20 cellular contexts compared by ENCODE assay signal in the genomic region with DNA sequence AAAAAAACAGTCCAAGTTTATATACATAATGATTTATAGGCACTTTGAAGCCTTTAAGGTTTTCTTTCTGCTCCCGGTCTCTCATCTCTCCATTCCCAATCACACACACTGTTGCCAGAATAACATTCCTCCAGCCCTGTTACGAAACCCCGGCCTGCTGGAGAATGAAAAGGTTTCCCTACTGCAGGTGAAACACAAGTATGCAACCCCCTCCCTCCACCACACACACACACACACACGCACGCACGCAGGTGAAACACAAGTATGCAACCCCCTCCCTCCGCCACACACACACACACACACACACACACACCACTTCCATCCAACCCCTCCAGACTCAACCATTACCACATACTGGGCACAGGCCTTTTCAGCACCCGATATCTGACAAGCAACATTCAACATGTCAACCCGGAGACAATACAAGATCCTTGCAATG.
DNase-seq lines count a peak whose midpoint lies in the region; ATAC-seq, FAIRE-seq and TF ChIP-seq lines count a peak whose summit lies in the region.
"Had no signal": no experiment of that assay in that cellular context is flagged by ENCODE, and none has a peak within 500 bp of the region (broad histone marks: within the 10 kb centered on the region; RNA-seq: fewer than 3 reads in every experiment).

No MANE protein-coding gene starts in this region.

- no peak overlapping the region for H3K23ac ChIP-seq in trophoblast cell (ENCODE audit: low read length)

- no peak overlapping the region for H2AK5ac ChIP-seq in trophoblast cell (ENCODE audit: low read length)

- H3K36me3 ChIP-seq in bronchial epithelial cell (ENCODE audit: control insufficient read depth, insufficient read depth, low read length) (no peaks in the 10 kb centered on the region), keratinocyte (ENCODE audit: control insufficient read depth in 2 of 2, extremely low read depth in 1 of 2, insufficient read depth in 2 of 2, low read length in 2 of 2) (no peaks in the 10 kb centered on the region), trophoblast cell (ENCODE audit: control insufficient read depth in 1 of 2, insufficient read depth in 2 of 2, low read length in 2 of 2) (peaks cover 0 to 1% of the 10 kb centered on the region in 2 experiments)

- no peak overlapping the region for H3K27ac Mint-ChIP-seq in activated T-helper 2 cell treated with anti-CD3 and anti-CD28 coated beads, Interferon-gamma antibody, Interleukin-2, Interleukin-4, amounts not matched to agents 10 μg/mL and 5 μg/mL and 100 μg/mL, durations not matched to agents 14 hours and 24 hours and 36 hours
- H3K27ac Mint-ChIP-seq: activated CD4-positive, alpha-beta memory T cell treated with anti-CD3 and anti-CD28 coated beads, Interleukin-2, amount 10 ng/mL, durations not matched to agents 7 days and 5 days; B cell; HFFc6 had no signal

- dilution Hi-C loops in keratinocyte (cut with MboI; ENCODE audit: extremely low pct_ligation_motif_present, low sequenced_read_pairs), result no loop called here

- H3K27me3 Mint-ChIP-seq in activated T-helper 2 cell treated with anti-CD3 and anti-CD28 coated beads, Interferon-gamma antibody, Interleukin-2, Interleukin-4, amounts not matched to agents 10 μg/mL and 5 μg/mL and 100 μg/mL, durations not matched to agents 14 hours and 24 hours and 36 hours (ENCODE audit: low read depth), result peaks cover 3% of the 10 kb centered on the region
- H3K27me3 Mint-ChIP-seq: activated CD4-positive, alpha-beta memory T cell treated with anti-CD3 and anti-CD28 coated beads, Interleukin-2, amount 10 ng/mL, durations not matched to agents 7 days and 5 days; B cell had no signal

- no peaks in the 10 kb centered on the region for H3K27me3 ChIP-seq in bronchial epithelial cell (ENCODE audit: control insufficient read depth, insufficient read depth, low read length)
- no peaks in the 10 kb centered on the region for H3K27me3 ChIP-seq in keratinocyte (ENCODE audit: control insufficient read depth, extremely low read depth, insufficient read depth, low read length)
- no peaks in the 10 kb centered on the region for H3K27me3 ChIP-seq in trophoblast cell (ENCODE audit: insufficient read depth, low read length)

- peak; percentile 39 for DNase-seq in HuH-7 (ENCODE audit: low spot score)
- peak; percentile 38 for DNase-seq in bronchial epithelial cell (ENCODE audit: low read depth)
- DNase-seq in keratinocyte (ENCODE audit: low read depth, low spot score), result no peak
- peak; percentile 43 to 60 for DNase-seq in trophoblast cell
- no peak for DNase-seq in NCI-H446 treated with DMSO at 0.1 percent for 48 hours (lab: John Stamatoyannopoulos, UW)
- no peak for DNase-seq in activated T-helper 2 cell treated with anti-CD3 and anti-CD28 coated beads, Interferon-gamma antibody, Interleukin-2, Interleukin-4, amounts not matched to agents 10 μg/mL and 5 μg/mL and 100 μg/mL, durations not matched to agents 14 hours and 24 hours and 36 hours (ENCODE audit: low spot score)
- DNase-seq: activated CD4-positive, alpha-beta memory T cell treated with anti-CD3 and anti-CD28 coated beads, Interleukin-2, amount 10 ng/mL, durations not matched to agents 7 days and 5 days; DMS 273 treated with DMSO at 0.1 percent for 48 hours; glutamatergic neuron; HFFc6; NCI-H1092 treated with DMSO at 0.1 percent for 48 hours; NCI-H524 treated with DMSO at 0.1 percent for 48 hours; PC-3 had no signal

- H3K14ac ChIP-seq in trophoblast cell (ENCODE audit: low read length), result no peak overlapping the region

- H3K27ac ChIP-seq in keratinocyte (ENCODE audit: control insufficient read depth, insufficient read depth, low read length) (no peak overlapping the region), trophoblast cell (ENCODE audit: low read depth, low read length) (no peak overlapping the region)
- H3K27ac ChIP-seq: KMS-11 had no signal

- H3K4me2 ChIP-seq in keratinocyte (ENCODE audit: control insufficient read depth, extremely low read depth, insufficient read depth, low read depth, low read length), result peak overlapping the region; percentile 51
- H3K4me2 ChIP-seq in trophoblast cell (ENCODE audit: low read length), result no peak overlapping the region
- H3K4me2 ChIP-seq: KMS-11 had no signal

- no peak overlapping the region for H2BK120ac ChIP-seq in trophoblast cell (ENCODE audit: insufficient read depth, low read length, poor library complexity)

- no peak overlapping the region for H4K12ac ChIP-seq in trophoblast cell (ENCODE audit: low read depth, low read length)

- H3K79me1 ChIP-seq in trophoblast cell (ENCODE audit: low read length), result no peaks in the 10 kb centered on the region

- H3K4me3 ChIP-seq in bronchial epithelial cell (ENCODE audit: low read depth, low read length) (no peak overlapping the region), keratinocyte (ENCODE audit: control insufficient read depth in 2 of 3, extremely low read depth in 1 of 3, insufficient read depth in 2 of 3, low read depth in 1 of 3, low read length in 3 of 3) (no peak overlapping the region), trophoblast cell (ENCODE audit: low read depth, low read length) (no peak overlapping the region)

- H3K9me1 ChIP-seq in keratinocyte (ENCODE audit: control insufficient read depth, extremely low read depth, insufficient read depth, low read length), result peaks cover 4% of the 10 kb centered on the region

- intact Hi-C loops in activated T-helper 2 cell treated with anti-CD3 and anti-CD28 coated beads, Interferon-gamma antibody, Interleukin-2, Interleukin-4, amounts not matched to agents 10 μg/mL and 5 μg/mL and 100 μg/mL, durations not matched to agents 14 hours and 24 hours and 36 hours (cut with micrococcal nuclease), result no loop called here

- no peak overlapping the region for H4K91ac ChIP-seq in trophoblast cell (ENCODE audit: low read depth, low read length)

- H2BK5ac ChIP-seq in trophoblast cell (ENCODE audit: low read depth, low read length, poor library complexity), result no peak overlapping the region

- H3K4me1 ChIP-seq in keratinocyte (ENCODE audit: control insufficient read depth, extremely low read depth, insufficient read depth, low read length), result peaks cover 51% of the 10 kb centered on the region
- H3K4me1 ChIP-seq in trophoblast cell (ENCODE audit: control insufficient read depth in 1 of 2, insufficient read depth in 2 of 2, low read length in 2 of 2), result peaks cover 0 to 3% of the 10 kb centered on the region in 2 experiments

- FAIRE-seq in bronchial epithelial cell (lab: Jason Lieb, UNC) (no peak), keratinocyte (lab: Jason Lieb, UNC) (peak; percentile 66)
- FAIRE-seq: endothelial cell of umbilical vein, islet of Langerhans had no signal

- no peaks in the 10 kb centered on the region for H3K36me3 Mint-ChIP-seq in activated T-helper 2 cell treated with anti-CD3 and anti-CD28 coated beads, Interferon-gamma antibody, Interleukin-2, Interleukin-4, amounts not matched to agents 10 μg/mL and 5 μg/mL and 100 μg/mL, durations not matched to agents 14 hours and 24 hours and 36 hours (ENCODE audit: low read depth)

- no peak for ATAC-seq in HG03139 (IDR thresholded peaks at IDR 0.05; ENCODE audit: unreplicated experiment)
- no peak for ATAC-seq in GM18517 (IDR thresholded peaks at IDR 0.05; ENCODE audit: unreplicated experiment)
- ATAC-seq: PC-3, SK-N-SH treated with all-trans-retinoic acid at 6 μM for 48 hours had no signal

- H3K79me2 ChIP-seq in keratinocyte (ENCODE audit: control insufficient read depth, insufficient read depth, low read length), result peaks cover 71% of the 10 kb centered on the region
- no peaks in the 10 kb centered on the region for H3K79me2 ChIP-seq in trophoblast cell (ENCODE audit: control insufficient read depth, insufficient read depth, low read length, poor library complexity)

- whole genome bisulfite sequencing in trophoblast cell (ENCODE audit: extremely low coverage, insufficient coverage, insufficient read length), result no CpG with 5 or more reads among the region's 9 CpGs

- no peak overlapping the region for H3K9ac ChIP-seq in keratinocyte (ENCODE audit: control insufficient read depth, extremely low read depth, insufficient read depth, low read length)
- no peak overlapping the region for H3K9ac ChIP-seq in trophoblast cell (ENCODE audit: low read length)
- H3K9ac ChIP-seq: KMS-11 had no signal

- H3K9me3 ChIP-seq in keratinocyte (ENCODE audit: control insufficient read depth, low read depth, low read length) (no peaks in the 10 kb centered on the region), trophoblast cell (ENCODE audit: insufficient read depth, low read depth, low read length) (no peaks in the 10 kb centered on the region)

- H4K20me1 ChIP-seq in keratinocyte (ENCODE audit: control insufficient read depth, extremely low read depth, insufficient read depth, low read length), result no peaks in the 10 kb centered on the region

- no peaks in the 10 kb centered on the region for H3K9me3 Mint-ChIP-seq in activated T-helper 2 cell treated with anti-CD3 and anti-CD28 coated beads, Interferon-gamma antibody, Interleukin-2, Interleukin-4, amounts not matched to agents 10 μg/mL and 5 μg/mL and 100 μg/mL, durations not matched to agents 14 hours and 24 hours and 36 hours
- H3K9me3 Mint-ChIP-seq: activated CD4-positive, alpha-beta memory T cell treated with anti-CD3 and anti-CD28 coated beads, Interleukin-2, amount 10 ng/mL, durations not matched to agents 7 days and 5 days; HFFc6 had no signal

- no peak overlapping the region for H2AFZ ChIP-seq in keratinocyte (ENCODE audit: control insufficient read depth, low read length)
- no peak overlapping the region for H2AFZ ChIP-seq in trophoblast cell (ENCODE audit: insufficient read depth, low read length, poor library complexity)

- H3K4me1 Mint-ChIP-seq in activated T-helper 2 cell treated with anti-CD3 and anti-CD28 coated beads, Interferon-gamma antibody, Interleukin-2, Interleukin-4, amounts not matched to agents 10 μg/mL and 5 μg/mL and 100 μg/mL, durations not matched to agents 14 hours and 24 hours and 36 hours (ENCODE audit: low read depth), result no peaks in the 10 kb centered on the region
- H3K4me1 Mint-ChIP-seq: activated CD4-positive, alpha-beta memory T cell treated with anti-CD3 and anti-CD28 coated beads, Interleukin-2, amount 10 ng/mL, durations not matched to agents 7 days and 5 days; B cell had no signal

- H2BK12ac ChIP-seq in trophoblast cell (ENCODE audit: low read length), result no peak overlapping the region

- TF ChIP-seq CTCF in bronchial epithelial cell (IDR thresholded peaks at IDR 0.05; ENCODE audit: insufficient read depth, low read length, severe bottlenecking) (no peak), keratinocyte (optimal IDR thresholded peaks at IDR 0.05 in 1 of 3, IDR thresholded peaks at IDR 0.05 in 1 of 3, conservative IDR thresholded peaks at IDR 0.05 in 1 of 3; ENCODE audit: extremely low read depth in 1 of 3, insufficient read depth in 2 of 3, low read length in 3 of 3) (no peak)

- no peak overlapping the region for H3K4me3 Mint-ChIP-seq in activated T-helper 2 cell treated with anti-CD3 and anti-CD28 coated beads, Interferon-gamma antibody, Interleukin-2, Interleukin-4, amounts not matched to agents 10 μg/mL and 5 μg/mL and 100 μg/mL, durations not matched to agents 14 hours and 24 hours and 36 hours (ENCODE audit: low read depth)
- H3K4me3 Mint-ChIP-seq: activated CD4-positive, alpha-beta memory T cell treated with anti-CD3 and anti-CD28 coated beads, Interleukin-2, amount 10 ng/mL, durations not matched to agents 7 days and 5 days; B cell; HFFc6 had no signal

- H4K8ac ChIP-seq in trophoblast cell (ENCODE audit: low read depth, low read length), result no peak overlapping the region

- H3K4ac ChIP-seq in trophoblast cell (ENCODE audit: low read depth, low read length), result no peak overlapping the region

- no peak overlapping the region for H3K18ac ChIP-seq in trophoblast cell (ENCODE audit: low read length)

Comparison
In these comparisons a context has a peak if more than half of its experiments do, and no peak if none do; other contexts are left out.
1. DNase-seq: peak in HuH-7 (single experiment), bronchial epithelial cell (single experiment) and trophoblast cell (2 of 2); none in keratinocyte (single experiment), NCI-H446 treated with DMSO at 0.1 percent for 48 hours (single experiment) and activated T-helper 2 cell treated with anti-CD3 and anti-CD28 coated beads, Interferon-gamma antibody, Interleukin-2, Interleukin-4, amounts not matched to agents 10 μg/mL and 5 μg/mL and 100 μg/mL, durations not matched to agents 14 hours and 24 hours and 36 hours (single experiment).